24 cellular contexts compared by ENCODE assay signal in genomic region chr16:66562986-66563385, GRCh38. TPM values are rescaled to one million over a fixed set of nuclear protein-coding genes. Genes with fewer than 3 reads are reported as not detected.
DNase-seq lines count a peak whose midpoint lies in the region; ATAC-seq, FAIRE-seq and TF ChIP-seq lines count a peak whose summit lies in the region.
"Had no signal": no experiment of that assay in that cellular context is flagged by ENCODE, and none has a peak within 500 bp of the region (broad histone marks: within the 10 kb centered on the region; RNA-seq: fewer than 3 reads in every experiment).

No MANE protein-coding gene starts in this region.

- TF ChIP-seq POLR2A in GM12892 (IDR thresholded peaks at IDR 0.05; ENCODE audit: low read depth, low read length) (no peak), vagina (IDR thresholded peaks at IDR 0.05) (no peak)

- CTCF ChIA-PET in activated CD8-positive, alpha-beta T cell treated with anti-CD3 and anti-CD28 coated beads for 36 hours (lab: Charles Lee) = interaction anchor here (0.9 to 4.4 kb wide), 22 partner anchors 10 to 305 kb away, joined by 3 to 30 read pairs (median 7); partner anchors contain the start of genes CKLF, CMTM2, CMTM3 and NAE1

- H3K27me3 ChIP-seq in vagina = no peaks in the 10 kb centered on the region
- H3K27me3 ChIP-seq: Peyer's patch, SJSA1 had no signal

- no peaks in the 10 kb centered on the region for H3K27me3 Mint-ChIP-seq in activated T-cell treated with anti-CD3 and anti-CD28 coated beads, Interleukin-2, amount 50 U/mL, for 24 hours
- H3K27me3 Mint-ChIP-seq in activated T-cell treated with anti-CD3 and anti-CD28 coated beads, Interleukin-2, amount 50 U/mL, for 4 hours (ENCODE audit: low read depth) = no peaks in the 10 kb centered on the region
- H3K27me3 Mint-ChIP-seq in activated CD8-positive, alpha-beta T cell treated with anti-CD3 and anti-CD28 coated beads for 36 hours = no peaks in the 10 kb centered on the region
- no peaks in the 10 kb centered on the region for H3K27me3 Mint-ChIP-seq in natural killer cell (ENCODE audit: low read depth in 2 of 2)

- DNase-seq in activated T-cell treated with anti-CD3 and anti-CD28 coated beads, Interleukin-2, amount 50 U/mL, for 24 hours = no peak
- no peak for DNase-seq in activated T-cell treated with anti-CD3 and anti-CD28 coated beads, Interleukin-2, amount 50 U/mL, for 4 hours
- DNase-seq in GM12892 (ENCODE audit: insufficient read length) (no peak), natural killer cell (no peak), mesenteric fat pad (ENCODE audit: low spot score) (no peak), vagina (ENCODE audit: extremely low spot score in 2 of 2) (no peak), NCI-H187 (lab: John Stamatoyannopoulos, UW) (no peak)
- no peak for DNase-seq in activated CD8-positive, alpha-beta T cell treated with anti-CD3 and anti-CD28 coated beads for 36 hours
- DNase-seq: activated CD8-positive, alpha-beta memory T cell treated with anti-CD3 and anti-CD28 coated beads, Interleukin-2, amount 50 U/mL, for 4 hours; activated naive CD4-positive, alpha-beta T cell; effector CD4-positive, alpha-beta T cell; foreskin melanocyte; HCEC 1CT; hippocampal formation; left ventricle myocardium inferior; NCI-H1436 treated with DMSO at 0.1 percent for 48 hours; NCI-H2171; Peyer's patch; T1000 had no signal

- POLR2A ChIA-PET in activated CD8-positive, alpha-beta T cell treated with anti-CD3 and anti-CD28 coated beads for 36 hours (lab: Charles Lee) = interaction anchor here (1.0 to 2.9 kb wide), 5 partner anchors 10 to 47 kb away, joined by 3 to 16 read pairs (median 4); partner anchors contain the start of genes CKLF and CMTM2

- H3K36me3 ChIP-seq in vagina = peaks cover 0 to 14% of the 10 kb centered on the region in 2 donors
- H3K36me3 ChIP-seq: prostate gland had no signal

- no peak overlapping the region for H3K4me3 Mint-ChIP-seq in activated T-cell treated with anti-CD3 and anti-CD28 coated beads, Interleukin-2, amount 50 U/mL, for 24 hours
- H3K4me3 Mint-ChIP-seq in activated T-cell treated with anti-CD3 and anti-CD28 coated beads, Interleukin-2, amount 50 U/mL, for 4 hours = no peak overlapping the region
- no peak overlapping the region for H3K4me3 Mint-ChIP-seq in activated CD8-positive, alpha-beta T cell treated with anti-CD3 and anti-CD28 coated beads for 36 hours
- peak overlapping the region; percentile 66 for H3K4me3 Mint-ChIP-seq in natural killer cell
- H3K4me3 Mint-ChIP-seq: neural crest cell had no signal

- peak; percentile 17 for FAIRE-seq in GM12892 (lab: Jason Lieb, UNC)
- FAIRE-seq: urothelium cell line had no signal

- peak overlapping the region; percentile 96 for H3K27ac Mint-ChIP-seq in activated T-cell treated with anti-CD3 and anti-CD28 coated beads, Interleukin-2, amount 50 U/mL, for 24 hours
- peak overlapping the region; percentile 64 for H3K27ac Mint-ChIP-seq in activated CD8-positive, alpha-beta T cell treated with anti-CD3 and anti-CD28 coated beads for 36 hours
- H3K27ac Mint-ChIP-seq in natural killer cell = peak overlapping the region; percentile 86 to 94

- no peak for TF ChIP-seq CTCF in activated CD8-positive, alpha-beta T cell treated with anti-CD3 and anti-CD28 coated beads for 36 hours (IDR thresholded peaks at IDR 0.05)
- TF ChIP-seq CTCF in natural killer cell (IDR thresholded peaks at IDR 0.05) (no peak), vagina (IDR thresholded peaks at IDR 0.05) (no peak)

- no peaks in the 10 kb centered on the region for H3K4me1 ChIP-seq in vagina
- H3K4me1 ChIP-seq: left ventricle myocardium inferior, prostate gland, SJSA1 had no signal

- H3K4me1 Mint-ChIP-seq in activated T-cell treated with anti-CD3 and anti-CD28 coated beads, Interleukin-2, amount 50 U/mL, for 24 hours (ENCODE audit: low read depth) = peaks cover 79% of the 10 kb centered on the region
- peaks cover 63% of the 10 kb centered on the region for H3K4me1 Mint-ChIP-seq in activated T-cell treated with anti-CD3 and anti-CD28 coated beads, Interleukin-2, amount 50 U/mL, for 4 hours (ENCODE audit: low read depth)
- peaks cover 59% of the 10 kb centered on the region for H3K4me1 Mint-ChIP-seq in activated CD8-positive, alpha-beta T cell treated with anti-CD3 and anti-CD28 coated beads for 36 hours (ENCODE audit: low read depth)
- H3K4me1 Mint-ChIP-seq in natural killer cell = peaks cover 65 to 67% of the 10 kb centered on the region in 2 donors

- no peaks in the 10 kb centered on the region for H3K9me3 ChIP-seq in vagina
- H3K9me3 ChIP-seq: left ventricle myocardium inferior, Peyer's patch, prostate gland, SJSA1 had no signal

- ATAC-seq in activated T-cell treated with anti-CD3 and anti-CD28 coated beads, Interleukin-2, amount 50 U/mL, for 4 hours = no peak
- ATAC-seq in activated CD8-positive, alpha-beta T cell treated with anti-CD3 and anti-CD28 coated beads for 36 hours = no peak
- peak in 1 of 3 donors; percentile 39 for ATAC-seq in natural killer cell

- peaks cover 95% of the 10 kb centered on the region for H3K36me3 Mint-ChIP-seq in activated T-cell treated with anti-CD3 and anti-CD28 coated beads, Interleukin-2, amount 50 U/mL, for 24 hours (ENCODE audit: low read depth)
- H3K36me3 Mint-ChIP-seq in activated T-cell treated with anti-CD3 and anti-CD28 coated beads, Interleukin-2, amount 50 U/mL, for 4 hours (ENCODE audit: insufficient read depth) = peaks cover 34% of the 10 kb centered on the region
- peaks cover 61% of the 10 kb centered on the region for H3K36me3 Mint-ChIP-seq in activated CD8-positive, alpha-beta T cell treated with anti-CD3 and anti-CD28 coated beads for 36 hours (ENCODE audit: low read depth)
- peaks cover 8% of the 10 kb centered on the region for H3K36me3 Mint-ChIP-seq in natural killer cell

- intact Hi-C loops in activated CD8-positive, alpha-beta T cell treated with anti-CD3 and anti-CD28 coated beads for 36 hours (cut with micrococcal nuclease) = loop anchor here (5.0 kb wide), 1 partner anchor 44 kb away; no protein-coding TSS in a partner anchor
- intact Hi-C loops in natural killer cell (cut with micrococcal nuclease) = no loop called here
- intact Hi-C loops in vagina (cut with DNase I) = no loop called here

- H3K4me3 ChIP-seq in vagina = no peak overlapping the region
- H3K4me3 ChIP-seq: left ventricle myocardium inferior, Peyer's patch, prostate gland, SJSA1 had no signal

- no peaks in the 10 kb centered on the region for H3K9me3 Mint-ChIP-seq in activated T-cell treated with anti-CD3 and anti-CD28 coated beads, Interleukin-2, amount 50 U/mL, for 24 hours
- H3K9me3 Mint-ChIP-seq in activated T-cell treated with anti-CD3 and anti-CD28 coated beads, Interleukin-2, amount 50 U/mL, for 4 hours = no peaks in the 10 kb centered on the region
- no peaks in the 10 kb centered on the region for H3K9me3 Mint-ChIP-seq in activated CD8-positive, alpha-beta T cell treated with anti-CD3 and anti-CD28 coated beads for 36 hours
- no peaks in the 10 kb centered on the region for H3K9me3 Mint-ChIP-seq in natural killer cell
- H3K9me3 Mint-ChIP-seq: neural crest cell had no signal

- no peak overlapping the region for H3K27ac ChIP-seq in vagina
- H3K27ac ChIP-seq: left ventricle myocardium inferior, Peyer's patch, prostate gland, SJSA1 had no signal

RNA-seq across cellular contexts. Expression of gene CMTM1, which starts 3.3 kb away (rescaled TPM):
- total RNA-seq in activated T-cell treated with anti-CD3 and anti-CD28 coated beads, Interleukin-2, amount 50 U/mL, for 4 hours = 1 to 10 TPM; 1.4 to 3.1 (median 2.3) TPM
- polyA plus RNA-seq in GM12892 (2012; ENCODE audit: missing spikeins) = 1.0 TPM
- 1 to 10 TPM; 5.4 to 6.2 TPM for total RNA-seq in activated CD8-positive, alpha-beta T cell treated with anti-CD3 and anti-CD28 coated beads for 36 hours
- total RNA-seq in natural killer cell (1 to 10 TPM; 4.4 to 8.5 (median 7.8) TPM), mesenteric fat pad (6.4 TPM), vagina (not detected)

RNA-seq across cellular contexts. Expression of gene CKLF, which starts 10.6 kb away (rescaled TPM):
- 10 to 100 TPM; 52.4 to 63.6 (median 53.2) TPM for total RNA-seq in activated T-cell treated with anti-CD3 and anti-CD28 coated beads, Interleukin-2, amount 50 U/mL, for 4 hours
- polyA plus RNA-seq in GM12892 (2012; ENCODE audit: missing spikeins) = 81.1 TPM
- total RNA-seq in activated CD8-positive, alpha-beta T cell treated with anti-CD3 and anti-CD28 coated beads for 36 hours = 10 to 100 TPM; 99.0 to 99.7 TPM
- total RNA-seq in natural killer cell (10 to 100 TPM; 48.0 to 69.7 (median 54.6) TPM), mesenteric fat pad (41.6 TPM), vagina (52.3 TPM)

RNA-seq across cellular contexts. Expression of gene TK2, which starts 13.1 kb away (rescaled TPM):
- total RNA-seq in activated T-cell treated with anti-CD3 and anti-CD28 coated beads, Interleukin-2, amount 50 U/mL, for 4 hours = 1 to 10 TPM; 3.6 to 4.6 (median 3.8) TPM
- 4.1 TPM for polyA plus RNA-seq in GM12892 (2012; ENCODE audit: missing spikeins)
- 1 to 10 TPM; 3.2 to 4.4 TPM for total RNA-seq in activated CD8-positive, alpha-beta T cell treated with anti-CD3 and anti-CD28 coated beads for 36 hours
- total RNA-seq in natural killer cell = 10 to 100 TPM; 18.8 to 25.8 (median 25.1) TPM
- 58.3 TPM for total RNA-seq in mesenteric fat pad
- total RNA-seq in vagina = 43.2 TPM

RNA-seq across cellular contexts. Expression of gene CMTM2, which starts 16.3 kb away (rescaled TPM):
- not detected for total RNA-seq in activated T-cell treated with anti-CD3 and anti-CD28 coated beads, Interleukin-2, amount 50 U/mL, for 4 hours
- not detected for polyA plus RNA-seq in GM12892 (2012; ENCODE audit: missing spikeins)
- total RNA-seq in activated CD8-positive, alpha-beta T cell treated with anti-CD3 and anti-CD28 coated beads for 36 hours = under 1 TPM in 1 of 2 experiments, not detected in 1; 0.29 TPM
- total RNA-seq in natural killer cell (1 to 10 TPM in 1 of 3 donors, under 1 TPM in 2; 0.61 to 1.6 (median 0.82) TPM), mesenteric fat pad (1.00 TPM), vagina (not detected)
- total RNA-seq: cerebellum, left ventricle myocardium inferior, Peyer's patch, SJSA1 had no signal

RNA-seq across cellular contexts. Expression of gene CMTM3, which starts 41.5 kb away (rescaled TPM):
- total RNA-seq in activated T-cell treated with anti-CD3 and anti-CD28 coated beads, Interleukin-2, amount 50 U/mL, for 4 hours = 10 to 100 TPM; 49.3 to 53.0 (median 51.4) TPM
- 18.7 TPM for polyA plus RNA-seq in GM12892 (2012; ENCODE audit: missing spikeins)
- total RNA-seq in activated CD8-positive, alpha-beta T cell treated with anti-CD3 and anti-CD28 coated beads for 36 hours = 10 to 100 TPM; 48.0 to 49.4 TPM
- total RNA-seq in natural killer cell (10 to 100 TPM; 68.2 to 86.4 (median 85.0) TPM), mesenteric fat pad (48.1 TPM), vagina (47.9 TPM)
